In genomic region chr5:139454568-139455290, GRCh38 we compare ENCODE assay signal across 1 cellular context.
TF ChIP-seq lines count a peak whose summit lies in the region.

No MANE protein-coding gene starts in this region.

TF ChIP-seq in K562, 482 proteins besides CTCF, POLR2A, EP300 and RAD21:
- TF ChIP-seq PTRF (tag; IDR thresholded peaks at IDR 0.05) (no peak), IFI16 (CRISPR knock-in tag; IDR thresholded peaks at IDR 0.05) (no peak), IRF9 (tag; IDR thresholded peaks at IDR 0.05) (no peak), XRCC5 (IDR thresholded peaks at IDR 0.05; ENCODE audit: low read depth, low read length) (no peak), ZNF449 (CRISPR knock-in tag; IDR thresholded peaks at IDR 0.05) (no peak), ZNF408 (CRISPR knock-in tag; IDR thresholded peaks at IDR 0.05; ENCODE audit: low read depth) (no peak), GABPB1 (CRISPR knock-in tag; IDR thresholded peaks at IDR 0.05) (no peak)
